ENCODE assay signal across 15 cellular contexts in the genomic region with DNA sequence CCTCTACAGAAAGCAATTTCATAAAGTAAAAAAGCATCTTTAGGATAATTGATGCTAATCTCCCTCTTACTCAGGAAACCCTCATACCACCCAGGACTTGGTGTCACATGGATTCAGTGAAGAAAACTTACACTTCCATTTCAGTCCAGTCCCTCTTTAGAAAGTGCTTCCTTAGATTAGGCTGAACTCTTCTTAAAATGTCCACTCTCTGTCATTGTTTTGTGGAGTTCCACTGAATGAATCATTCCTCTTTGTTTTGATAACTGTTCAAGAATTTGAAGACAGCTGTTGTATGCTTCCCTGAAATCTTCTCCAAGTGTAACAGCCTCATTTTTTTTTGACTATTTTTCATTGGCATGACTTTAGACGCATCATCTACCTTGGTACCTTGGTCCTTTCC.
DNase-seq lines count a peak whose midpoint lies in the region; TF ChIP-seq lines count a peak whose summit lies in the region.
"Had no signal": no experiment of that assay in that cellular context is flagged by ENCODE, and none has a peak within 500 bp of the region (broad histone marks: within the 10 kb centered on the region; RNA-seq: fewer than 3 reads in every experiment).

No MANE protein-coding gene starts in this region.

- CTCF ChIA-PET in AG04449 (lab: Yijun Ruan, JAX): no interaction called here
- CTCF ChIA-PET in activated CD4-positive, alpha-beta memory T cell treated with anti-CD3 and anti-CD28 coated beads for 36 hours (lab: Charles Lee): no interaction called here

- H2BK5ac ChIP-seq in mesenchymal stem cell (ENCODE audit: low read depth, low read length, poor library complexity, severe bottlenecking): no peak overlapping the region

- no peak overlapping the region for H2BK12ac ChIP-seq in mesenchymal stem cell (ENCODE audit: low read length in 2 of 2)

- peaks cover 4% of the 10 kb centered on the region for H3K9me3 Mint-ChIP-seq in activated CD4-positive, alpha-beta memory T cell treated with anti-CD3 and anti-CD28 coated beads for 36 hours
- H3K9me3 Mint-ChIP-seq: activated B cell treated with CpG ODN at 0.5 μM for 24 hours had no signal

- H3K4me3 ChIP-seq in AG04449 (ENCODE audit: low read depth, low read length) (no peak overlapping the region), mesenchymal stem cell (ENCODE audit: insufficient read depth in 1 of 2, low read depth in 1 of 2, low read length in 2 of 2) (no peak overlapping the region)
- H3K4me3 ChIP-seq: tibial nerve had no signal

- H3K14ac ChIP-seq in mesenchymal stem cell (ENCODE audit: low read length in 2 of 2): no peak overlapping the region

- H3K4ac ChIP-seq in mesenchymal stem cell (ENCODE audit: low read depth in 1 of 2, low read length in 2 of 2): no peak overlapping the region

- H3K27me3 Mint-ChIP-seq in activated CD4-positive, alpha-beta memory T cell treated with anti-CD3 and anti-CD28 coated beads for 36 hours: no peaks in the 10 kb centered on the region
- H3K27me3 Mint-ChIP-seq: activated B cell treated with CpG ODN at 0.5 μM for 24 hours, progenitor cell of endocrine pancreas had no signal

- H3K36me3 ChIP-seq in mesenchymal stem cell (ENCODE audit: control insufficient read depth in 1 of 2, insufficient read depth in 2 of 2, low read depth in 1 of 2, low read length in 2 of 2): no peaks in the 10 kb centered on the region
- H3K36me3 ChIP-seq: tibial nerve had no signal

- peak overlapping the region; percentile 97 for H2AK5ac ChIP-seq in mesenchymal stem cell (ENCODE audit: low read length, severe bottlenecking)

- no peaks in the 10 kb centered on the region for H3K4me1 Mint-ChIP-seq in activated CD4-positive, alpha-beta memory T cell treated with anti-CD3 and anti-CD28 coated beads for 36 hours (ENCODE audit: low read depth)
- H3K4me1 Mint-ChIP-seq: activated B cell treated with CpG ODN at 0.5 μM for 24 hours had no signal

- 44% methylated on average over 1 of the region's 1 CpG for WGBS in mesenchymal stem cell

- no peak overlapping the region for H4K8ac ChIP-seq in mesenchymal stem cell (ENCODE audit: low read length)

- H3K27me3 ChIP-seq in mesenchymal stem cell (ENCODE audit: control insufficient read depth in 1 of 2, insufficient read depth in 1 of 2, low read length in 2 of 2): no peaks in the 10 kb centered on the region
- H3K27me3 ChIP-seq: tibial nerve had no signal

- peak overlapping the region; percentile 32 for H3K9ac ChIP-seq in mesenchymal stem cell (ENCODE audit: low read length)

- intact Hi-C loops in activated CD4-positive, alpha-beta memory T cell treated with anti-CD3 and anti-CD28 coated beads for 36 hours (cut with micrococcal nuclease): no loop called here

- no peak overlapping the region for H2AFZ ChIP-seq in mesenchymal stem cell (ENCODE audit: low read depth, low read length)

- TF ChIP-seq CTCF in AG04449 (IDR thresholded peaks at IDR 0.05; ENCODE audit: insufficient read depth, low read length, missing control alignments): no peak

- H2BK15ac ChIP-seq in mesenchymal stem cell (ENCODE audit: low read depth, poor library complexity, severe bottlenecking): no peak overlapping the region

- H3K79me1 ChIP-seq in mesenchymal stem cell (replicated peaks; ENCODE audit: low read length, poor library complexity, severe bottlenecking): no peaks in the 10 kb centered on the region

- H3K36me3 Mint-ChIP-seq in activated CD4-positive, alpha-beta memory T cell treated with anti-CD3 and anti-CD28 coated beads for 36 hours: no peaks in the 10 kb centered on the region

- no peaks in the 10 kb centered on the region for H3K4me1 ChIP-seq in mesenchymal stem cell (ENCODE audit: control insufficient read depth, insufficient read depth, low read depth, low read length)

- POLR2A ChIA-PET in AG04449 (lab: Yijun Ruan, JAX): no interaction called here
- POLR2A ChIA-PET in activated CD4-positive, alpha-beta memory T cell treated with anti-CD3 and anti-CD28 coated beads for 36 hours (lab: Charles Lee): no interaction called here

- no peak overlapping the region for H3K23ac ChIP-seq in mesenchymal stem cell (ENCODE audit: low read length in 2 of 2)

- peak overlapping the region; percentile 85 for H3K27ac ChIP-seq in mesenchymal stem cell (ENCODE audit: low read length, poor library complexity, severe bottlenecking)
- H3K27ac ChIP-seq: tibial nerve had no signal

- no peak overlapping the region for H3K4me3 Mint-ChIP-seq in activated CD4-positive, alpha-beta memory T cell treated with anti-CD3 and anti-CD28 coated beads for 36 hours
- H3K4me3 Mint-ChIP-seq: activated B cell treated with CpG ODN at 0.5 μM for 24 hours had no signal

- H4K91ac ChIP-seq in mesenchymal stem cell (ENCODE audit: low read length): no peak overlapping the region

- no peak overlapping the region for H2BK120ac ChIP-seq in mesenchymal stem cell (ENCODE audit: low read depth, low read length)

- H3K18ac ChIP-seq in mesenchymal stem cell (ENCODE audit: low read depth in 1 of 2, low read length in 2 of 2): no peak overlapping the region

- DNase-seq in AG04449 (ENCODE audit: low read depth, low spot score) (peak; percentile 26), M059J (ENCODE audit: low read depth) (peak; percentile 27), dermis blood vessel endothelial cell (peak; percentile 6), mesenchymal stem cell (peak; percentile 52), NCI-H748 treated with DMSO at 0.1 percent for 48 hours (lab: John Stamatoyannopoulos, UW) (no peak), epidermal melanocyte (ENCODE audit: insufficient read length, low spot score) (no peak)
- no peak for DNase-seq in activated CD4-positive, alpha-beta memory T cell treated with anti-CD3 and anti-CD28 coated beads for 36 hours
- DNase-seq in activated CD4-positive, alpha-beta T cell treated with anti-CD3 and anti-CD28 coated beads for 48 hours: no peak
- DNase-seq: activated B cell treated with CpG ODN at 0.5 μM for 24 hours; DMS153; effector CD8-positive, alpha-beta T cell; NCI-H2171; stimulated activated CD4-positive, alpha-beta T cell treated with anti-CD3 and anti-CD28 coated beads, Interleukin-1b, Interleukin-23, amount 100 ng/mL, for 48 hours had no signal

- no peaks in the 10 kb centered on the region for H3K9me3 ChIP-seq in mesenchymal stem cell (ENCODE audit: control insufficient read depth, low read length)
- H3K9me3 ChIP-seq: tibial nerve had no signal

- no peak overlapping the region for H3K4me2 ChIP-seq in mesenchymal stem cell (ENCODE audit: low read length, poor library complexity, severe bottlenecking)

- H3K27ac Mint-ChIP-seq in activated CD4-positive, alpha-beta memory T cell treated with anti-CD3 and anti-CD28 coated beads for 36 hours: no peak overlapping the region
- H3K27ac Mint-ChIP-seq: activated B cell treated with CpG ODN at 0.5 μM for 24 hours, progenitor cell of endocrine pancreas had no signal

Comparison
In these comparisons a context has a peak if more than half of its experiments do, and no peak if none do; other contexts are left out.
1. DNase-seq: peak in AG04449 (single experiment), M059J (single experiment), dermis blood vessel endothelial cell (single experiment) and mesenchymal stem cell (single experiment); none in activated CD4-positive, alpha-beta memory T cell treated with anti-CD3 and anti-CD28 coated beads for 36 hours (single experiment), NCI-H748 treated with DMSO at 0.1 percent for 48 hours (single experiment), activated CD4-positive, alpha-beta T cell treated with anti-CD3 and anti-CD28 coated beads for 48 hours (single experiment) and epidermal melanocyte (single experiment).